Comparison of ENCODE assay signal across 16 cellular contexts in genomic region chr15:25795061-25795460, GRCh38.
"Had no signal": no experiment of that assay in that cellular context is flagged by ENCODE, and none has a peak within 500 bp of the region (broad histone marks: within the 10 kb centered on the region; RNA-seq: fewer than 3 reads in every experiment).

No MANE protein-coding gene starts in this region.

- H3K27me3 Mint-ChIP-seq: activated CD8-positive, alpha-beta T cell treated with anti-CD3 and anti-CD28 coated beads for 36 hours; activated T-helper 17 cell treated with anti-CD3 and anti-CD28 coated beads, Interleukin-2, amount 50 U/mL, for 72 hours; brain had no signal

- H3K36me3 ChIP-seq: ovary, thoracic aorta had no signal

- H3K9me3 ChIP-seq: ovary, thoracic aorta had no signal

- ATAC-seq: activated CD8-positive, alpha-beta T cell treated with anti-CD3 and anti-CD28 coated beads for 36 hours; activated T-helper 17 cell treated with anti-CD3 and anti-CD28 coated beads, Interleukin-2, amount 50 U/mL, for 72 hours; foreskin keratinocyte; WTC11 had no signal

- H3K4me1 ChIP-seq: foreskin keratinocyte had no signal

- H3K4me3 Mint-ChIP-seq: activated CD8-positive, alpha-beta T cell treated with anti-CD3 and anti-CD28 coated beads for 36 hours; activated T-helper 17 cell treated with anti-CD3 and anti-CD28 coated beads, Interleukin-2, amount 50 U/mL, for 72 hours; brain; neural crest cell; WTC11 had no signal

- H3K27me3 ChIP-seq: foreskin keratinocyte, ovary had no signal

- H3K36me3 Mint-ChIP-seq: brain, WTC11 had no signal

- H3K9me3 Mint-ChIP-seq: activated CD8-positive, alpha-beta T cell treated with anti-CD3 and anti-CD28 coated beads for 36 hours; activated T-helper 17 cell treated with anti-CD3 and anti-CD28 coated beads, Interleukin-2, amount 50 U/mL, for 72 hours; neural crest cell; WTC11 had no signal

- H3K27ac ChIP-seq: foreskin keratinocyte, ovary had no signal

- H3K27ac Mint-ChIP-seq: activated CD8-positive, alpha-beta T cell treated with anti-CD3 and anti-CD28 coated beads for 36 hours; activated T-helper 17 cell treated with anti-CD3 and anti-CD28 coated beads, Interleukin-2, amount 50 U/mL, for 72 hours; WTC11 had no signal

- H3K4me3 ChIP-seq: ovary, thoracic aorta had no signal

- DNase-seq: activated CD4-positive, alpha-beta T cell treated with anti-CD3 and anti-CD28 coated beads for 4 hours; activated CD8-positive, alpha-beta T cell treated with anti-CD3 and anti-CD28 coated beads for 36 hours; activated naive CD4-positive, alpha-beta T cell treated with anti-CD3 and anti-CD28 coated beads, Interleukin-2, amount 50 U/mL, for 16 hours; amniotic stem cell; central memory CD4-positive, alpha-beta T cell; cortex of kidney; effector CD8-positive, alpha-beta T cell; foreskin keratinocyte; glutamatergic neuron; ovary; T-helper 2 cell had no signal
